14 cellular contexts compared by ENCODE assay signal in the genomic region with DNA sequence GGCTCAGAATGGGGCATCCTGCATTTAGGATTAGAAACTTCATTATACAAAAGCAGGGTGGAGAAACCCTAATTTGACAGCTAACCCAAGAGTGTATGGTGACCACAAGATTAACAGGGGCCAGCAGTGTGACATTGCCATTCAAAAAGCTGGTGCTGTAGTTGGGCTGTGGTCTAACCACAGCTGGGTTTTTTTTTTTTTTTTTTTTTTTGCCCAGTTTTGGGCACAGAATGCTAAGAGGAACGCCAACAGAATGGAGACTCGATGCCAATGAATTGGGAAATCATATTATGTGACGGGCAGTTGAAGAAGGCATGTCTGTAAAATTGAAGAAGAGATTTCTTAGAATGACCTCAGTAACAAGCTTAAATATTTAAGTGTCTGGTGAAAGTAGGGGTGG. TPM values are rescaled to one million over a fixed set of nuclear protein-coding genes. Genes with fewer than 3 reads are reported as not detected.
DNase-seq lines count a peak whose midpoint lies in the region; ATAC-seq and TF ChIP-seq lines count a peak whose summit lies in the region.
"Had no signal": no experiment of that assay in that cellular context is flagged by ENCODE, and none has a peak within 500 bp of the region (broad histone marks: within the 10 kb centered on the region; RNA-seq: fewer than 3 reads in every experiment).

No MANE protein-coding gene starts in this region.

- intact Hi-C loops in gastrocnemius medialis (cut with DNase I; ENCODE audit: low total_unique reads) = loop anchor here (5.0 kb wide), 1 partner anchor 102 kb away; no protein-coding TSS in a partner anchor

- peak in 1 of 2 donors; percentile 22 for ATAC-seq in gastrocnemius medialis
- ATAC-seq: HCT116 had no signal

- CTCF ChIA-PET in HEK293 (lab: Yijun Ruan, JAX) = interaction anchor here (0.6 to 1.6 kb wide), 5 partner anchors 9 to 500 kb away, joined by 3 to 5 read pairs (median 3); no protein-coding TSS in a partner anchor

- H3K27ac ChIP-seq in HEK293 (ENCODE audit: extremely low read depth, low read depth, low read length) (peak overlapping the region; percentile 56), gastrocnemius medialis (peak overlapping the region; percentile 74 to 81 (median 78))

- no peaks in the 10 kb centered on the region for H3K27me3 ChIP-seq in gastrocnemius medialis

- TF ChIP-seq POLR2A in erythroblast (IDR thresholded peaks at IDR 0.05; ENCODE audit: low read length) (no peak), gastrocnemius medialis (IDR thresholded peaks at IDR 0.05) (no peak)

- DNase-seq in NOMO-1 treated with dmso at 0.1 percent for 144 hours (lab: John Stamatoyannopoulos, UW; ENCODE audit: unreplicated experiment) (peak; percentile 33), erythroblast (lab: John Stamatoyannopoulos, UW) (peak; percentile 66 to 67), gastrocnemius medialis (no peak), HuH-7 (ENCODE audit: low spot score) (no peak), GM10266 (ENCODE audit: extremely low spot score) (no peak), NCI-H1105 treated with DMSO at 0.1 percent for 48 hours (lab: John Stamatoyannopoulos, UW) (no peak), NAMALWA (ENCODE audit: low spot score) (no peak)
- DNase-seq: activated CD4-positive, alpha-beta T cell treated with anti-CD3 and anti-CD28 coated beads, Interleukin-2, amount 50 U/mL, for 4 hours; activated naive CD4-positive, alpha-beta T cell treated with anti-CD3 and anti-CD28 coated beads for 36 hours; head of caudate nucleus; KG1 had no signal

- no peaks in the 10 kb centered on the region for H3K36me3 ChIP-seq in HEK293 (ENCODE audit: control insufficient read depth in 2 of 2, insufficient read depth in 1 of 2, low read length in 2 of 2)
- H3K36me3 ChIP-seq in gastrocnemius medialis = no peaks in the 10 kb centered on the region

- peaks cover 22% of the 10 kb centered on the region for H3K4me1 ChIP-seq in HEK293 (ENCODE audit: control insufficient read depth, insufficient read depth, low read length)
- H3K4me1 ChIP-seq in gastrocnemius medialis = peaks cover 49 to 61% of the 10 kb centered on the region in 2 donors

- H3K9me3 ChIP-seq in HEK293 (ENCODE audit: control insufficient read depth, insufficient read depth, low read depth, low read length) (no peaks in the 10 kb centered on the region), gastrocnemius medialis (no peaks in the 10 kb centered on the region)

- no peak overlapping the region for H3K4me3 ChIP-seq in HEK293 (ENCODE audit: low read depth, low read length)
- H3K4me3 ChIP-seq in gastrocnemius medialis = peak overlapping the region in 3 of 4 donors; percentile 1 to 32 (median 12)
- H3K4me3 ChIP-seq: SK-N-MC had no signal

- POLR2A ChIA-PET in HEK293 (lab: Yijun Ruan, JAX) = interaction anchor here (0.5 to 1.8 kb wide), 4 partner anchors 47 to 1010 kb away, joined by 3 to 5 read pairs (median 4); a partner anchor contains a TSS

- TF ChIP-seq CTCF in HEK293 (tag by site-specific recombination; IDR thresholded peaks at IDR 0.05) (no peak), gastrocnemius medialis (IDR thresholded peaks at IDR 0.05 in 4 of 5, conservative IDR thresholded peaks at IDR 0.05 in 1 of 5) (no peak), GM10266 (IDR thresholded peaks at IDR 0.05; ENCODE audit: control insufficient read depth, insufficient read depth, low read depth, missing control alignments) (no peak)

- in situ Hi-C loops in gastrocnemius medialis (cut with MboI; ENCODE audit: low sequenced_read_pairs in 4 of 4) = no loop called here

TF ChIP-seq in HEK293, 187 proteins besides CTCF, POLR2A, EP300 and RAD21:
- TF ChIP-seq ZBTB8A (tag by site-specific recombination; IDR thresholded peaks at IDR 0.05) (peak; percentile 81), ZNF248 (tag by site-specific recombination; IDR thresholded peaks at IDR 0.05) (no peak)

RNA-seq across cellular contexts. Expression of a gene that starts 58.4 kb away (rescaled TPM):
- total RNA-seq in gastrocnemius medialis = 10 to 100 TPM; 12.9 to 27.0 (median 26.6) TPM

Comparison
In these comparisons a context has a peak if more than half of its experiments do, and no peak if none do; other contexts are left out.
1. DNase-seq: peak in NOMO-1 treated with dmso at 0.1 percent for 144 hours (single experiment) and erythroblast (2 of 2); none in gastrocnemius medialis (0 of 2), HuH-7 (single experiment), GM10266 (single experiment), NCI-H1105 treated with DMSO at 0.1 percent for 48 hours (single experiment) and NAMALWA (single experiment).